Comparison of ENCODE assay signal across 16 cellular contexts in the genomic region with DNA sequence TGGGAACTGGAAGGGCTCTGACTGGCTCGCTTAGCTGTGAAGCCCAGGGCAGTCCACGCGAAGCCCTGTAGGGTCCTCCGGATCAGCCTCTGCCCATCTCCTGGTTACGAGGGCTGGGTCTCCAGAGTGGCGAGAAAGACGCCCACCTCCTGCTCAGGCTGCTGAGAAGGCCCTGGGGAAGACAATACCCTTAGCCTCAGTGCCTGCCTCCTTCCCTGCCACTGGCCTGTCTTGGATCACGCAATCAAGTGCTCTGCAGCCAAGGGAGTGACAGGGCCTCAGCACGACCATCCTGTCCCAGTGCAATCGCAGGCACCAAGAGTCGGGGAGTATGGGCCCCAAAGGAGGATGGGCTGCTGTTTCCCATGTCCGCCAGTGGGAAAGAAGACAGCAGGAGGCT.
DNase-seq lines count a peak whose midpoint lies in the region; ATAC-seq and TF ChIP-seq lines count a peak whose summit lies in the region.
"Had no signal": no experiment of that assay in that cellular context is flagged by ENCODE, and none has a peak within 500 bp of the region (broad histone marks: within the 10 kb centered on the region; RNA-seq: fewer than 3 reads in every experiment).

No MANE protein-coding gene starts in this region.

- no peaks in the 10 kb centered on the region for H3K36me3 Mint-ChIP-seq in chondrocyte (ENCODE audit: low read depth)
- H3K36me3 Mint-ChIP-seq in HFFc6 (ENCODE audit: low read depth) = no peaks in the 10 kb centered on the region
- H3K36me3 Mint-ChIP-seq: CD14-positive monocyte; CD8-positive, alpha-beta memory T cell had no signal

- intact Hi-C loops in IMR-90 (cut with micrococcal nuclease) = no loop called here

- H4K5ac ChIP-seq in IMR-90 (ENCODE audit: low read depth, low read length) = no peak overlapping the region

- H3K14ac ChIP-seq in IMR-90 (replicated peaks; ENCODE audit: low read depth, low read length) (no peak overlapping the region), neuronal stem cell (ENCODE audit: low read length) (no peak overlapping the region)

- peak overlapping the region in 7 of 11 experiments; percentile 62 to 83 (median 70); a peak in 10 of 22 replicates for H3K4me2 ChIP-seq in BLaER1 treated with 17β-estradiol and CSF1 and Interleukin-3, amounts not matched to agents 10 nM and 100 nM
- H3K4me2 ChIP-seq in IMR-90 (ENCODE audit: low read depth, low read length) (no peak overlapping the region), neuronal stem cell (ENCODE audit: insufficient read depth, low read length, poor library complexity, severe bottlenecking) (no peak overlapping the region)

- H3K18ac ChIP-seq in IMR-90 (ENCODE audit: low read depth, low read length) (no peak overlapping the region), neuronal stem cell (ENCODE audit: low read length) (no peak overlapping the region)

- peaks cover 9% of the 10 kb centered on the region; the same call in 1 of the 2 replicates for H3K9me1 ChIP-seq in IMR-90 (ENCODE audit: insufficient read depth, low read length)

- H3K36me3 ChIP-seq in BLaER1 treated with 17β-estradiol and CSF1 and Interleukin-3, amounts not matched to agents 10 nM and 100 nM = no peaks in the 10 kb centered on the region
- H3K36me3 ChIP-seq in IMR-90 (ENCODE audit: control insufficient read depth, insufficient read depth, low read length) = no peaks in the 10 kb centered on the region
- no peaks in the 10 kb centered on the region for H3K36me3 ChIP-seq in neuronal stem cell (replicated peaks in 1 of 2; ENCODE audit: control insufficient read depth in 2 of 2, insufficient read depth in 2 of 2, low read length in 2 of 2)

- no peak overlapping the region for H2BK12ac ChIP-seq in neuronal stem cell (ENCODE audit: low read length)

- no peak overlapping the region for H3K4me3 ChIP-seq in BLaER1 treated with 17β-estradiol and CSF1 and Interleukin-3, amounts not matched to agents 10 nM and 100 nM
- no peak overlapping the region for H3K4me3 ChIP-seq in IMR-90 (ENCODE audit: insufficient read depth, low read depth, low read length)
- no peak overlapping the region for H3K4me3 ChIP-seq in neuronal stem cell (ENCODE audit: low read length in 2 of 2)

- H3K56ac ChIP-seq in IMR-90 (ENCODE audit: extremely low read depth, insufficient read depth, low read length) = no peak overlapping the region

- peaks cover 42% of the 10 kb centered on the region for H3K4me1 Mint-ChIP-seq in chondrocyte (ENCODE audit: low read depth)
- H3K4me1 Mint-ChIP-seq in HFFc6 (ENCODE audit: low read depth) = no peaks in the 10 kb centered on the region
- H3K4me1 Mint-ChIP-seq: CD14-positive monocyte; CD8-positive, alpha-beta memory T cell had no signal

- H2BK20ac ChIP-seq in IMR-90 (ENCODE audit: low read depth, low read length) = no peak overlapping the region

- H3K9me3 Mint-ChIP-seq in chondrocyte (ENCODE audit: low read depth) (no peaks in the 10 kb centered on the region), HFFc6 (no peaks in the 10 kb centered on the region)
- H3K9me3 Mint-ChIP-seq: CD14-positive monocyte; CD4-positive, alpha-beta T cell; CD8-positive, alpha-beta memory T cell had no signal

- dilution Hi-C loops in IMR-90 (cut with HindIII; ENCODE audit: low sequenced_read_pairs, unreplicated experiment) = no loop called here

- H2BK5ac ChIP-seq in IMR-90 (ENCODE audit: low read depth, low read length, poor library complexity, severe bottlenecking) (no peak overlapping the region), neuronal stem cell (ENCODE audit: low read length) (no peak overlapping the region)

- in situ Hi-C loops in IMR-90 (cut with MboI; ENCODE audit: low sequenced_read_pairs) = no loop called here

- no peak overlapping the region for H3K23ac ChIP-seq in IMR-90 (ENCODE audit: low read depth, low read length)
- no peak overlapping the region for H3K23ac ChIP-seq in neuronal stem cell (ENCODE audit: low read depth, low read length, poor library complexity)

- peak overlapping the region; percentile 38 for H2AFZ ChIP-seq in IMR-90 (replicated peaks; ENCODE audit: low read length, poor library complexity)
- H2AFZ ChIP-seq in neuronal stem cell (ENCODE audit: low read length) = no peak overlapping the region

- peak overlapping the region; percentile 20 for H2AK9ac ChIP-seq in IMR-90 (replicated peaks; ENCODE audit: low read depth, low read length, poor library complexity)

- H3K9me3 ChIP-seq in BLaER1 treated with 17β-estradiol and CSF1 and Interleukin-3, amounts not matched to agents 10 nM and 100 nM (replicated peaks in 1 of 11) = no peaks in the 10 kb centered on the region
- H3K9me3 ChIP-seq in IMR-90 (ENCODE audit: control insufficient read depth, insufficient read depth, low read length) = no peaks in the 10 kb centered on the region
- H3K9me3 ChIP-seq in neuronal stem cell (replicated peaks in 1 of 2; ENCODE audit: control insufficient read depth in 2 of 2, insufficient read depth in 1 of 2, low read depth in 1 of 2, low read length in 2 of 2) = no peaks in the 10 kb centered on the region

- BruUV-seq in IMR-90 (replicated peaks; lab: Mats Ljungman, UMichigan) = no TSS peak

- H3K27me3 Mint-ChIP-seq in chondrocyte (ENCODE audit: low read depth) (peaks cover 21% of the 10 kb centered on the region), HFFc6 (ENCODE audit: insufficient read depth) (peaks cover 8% of the 10 kb centered on the region)

- H4K8ac ChIP-seq in IMR-90 (ENCODE audit: low read depth in 2 of 2, low read length in 2 of 2) (no peak overlapping the region), neuronal stem cell (ENCODE audit: low read depth, low read length) (no peak overlapping the region)

- peaks cover 0 to 4% (median 0%) of the 10 kb centered on the region in 11 experiments; a peak in 1 of 22 replicates for H4K20me1 ChIP-seq in BLaER1 treated with 17β-estradiol and CSF1 and Interleukin-3, amounts not matched to agents 10 nM and 100 nM
- no peaks in the 10 kb centered on the region for H4K20me1 ChIP-seq in IMR-90 (ENCODE audit: insufficient read depth, low read length)

- H3K4me1 ChIP-seq in BLaER1 treated with 17β-estradiol and CSF1 and Interleukin-3, amounts not matched to agents 10 nM and 100 nM = peaks cover 0 to 65% (median 23%) of the 10 kb centered on the region in 10 experiments; a peak in 16 of 20 replicates
- H3K4me1 ChIP-seq in IMR-90 (ENCODE audit: control insufficient read depth, insufficient read depth, low read length) (peaks cover 5% of the 10 kb centered on the region; the same call in 1 of the 2 replicates), neuronal stem cell (ENCODE audit: control insufficient read depth in 2 of 2, insufficient read depth in 1 of 2, low read depth in 1 of 2, low read length in 2 of 2) (peaks cover 0 to 4% of the 10 kb centered on the region in 2 donors)

- no peak for TF ChIP-seq RAD21 in IMR-90 (IDR thresholded peaks at IDR 0.05; ENCODE audit: low read length)

- no peaks in the 10 kb centered on the region for H3K27me3 ChIP-seq in BLaER1 treated with 17β-estradiol and CSF1 and Interleukin-3, amounts not matched to agents 10 nM and 100 nM
- H3K27me3 ChIP-seq in IMR-90 (ENCODE audit: control insufficient read depth, insufficient read depth, low read length) (peaks cover 22% of the 10 kb centered on the region), neuronal stem cell (ENCODE audit: control insufficient read depth in 3 of 3, insufficient read depth in 3 of 3, low read depth in 1 of 3, low read length in 3 of 3) (peaks cover 0 to 67% (median 6%) of the 10 kb centered on the region in 3 experiments)

- 88% methylated on average over 7 of the region's 12 CpGs; no CpG with 5 or more reads in 1 of the 2 experiments for WGBS in IMR-90 (ENCODE audit: extremely low coverage in 2 of 2, insufficient read length in 1 of 2), 2 experiments
- no CpG with 5 or more reads among the region's 12 CpGs for WGBS in neuronal stem cell (ENCODE audit: extremely low coverage in 2 of 2, insufficient read length in 2 of 2, insufficient replicate concordance in 1 of 2), 2 donors

- H2BK15ac ChIP-seq in IMR-90 (ENCODE audit: low read depth, low read length) (no peak overlapping the region), neuronal stem cell (ENCODE audit: low read length) (peak overlapping the region; percentile 5)

- H2AK5ac ChIP-seq in IMR-90 (ENCODE audit: low read depth, low read length) (no peak overlapping the region; the same call in 1 of the 2 replicates), neuronal stem cell (ENCODE audit: low read depth, low read length) (no peak overlapping the region)

- H3K27ac Mint-ChIP-seq in chondrocyte (ENCODE audit: unreplicated experiment) = no peak overlapping the region
- no peak overlapping the region for H3K27ac Mint-ChIP-seq in HFFc6
- H3K27ac Mint-ChIP-seq: CD4-positive, alpha-beta T cell; CD8-positive, alpha-beta memory T cell had no signal

- no peak for ATAC-seq in IMR-90 (ENCODE audit: low read depth)

- H3K4me3 Mint-ChIP-seq in chondrocyte (ENCODE audit: unreplicated experiment) (no peak overlapping the region), HFFc6 (no peak overlapping the region)
- H3K4me3 Mint-ChIP-seq: CD14-positive monocyte; CD4-positive, alpha-beta T cell; CD8-positive, alpha-beta memory T cell had no signal

- CTCF ChIA-PET in IMR-90 (lab: Yijun Ruan, JAX) = no interaction called here

- no peak for TF ChIP-seq POLR2A in IMR-90 (IDR thresholded peaks at IDR 0.05; ENCODE audit: low read depth, low read length)

- H4K91ac ChIP-seq in IMR-90 (ENCODE audit: insufficient read depth, low read depth, low read length) (no peak overlapping the region), neuronal stem cell (ENCODE audit: low read depth, low read length, poor library complexity) (no peak overlapping the region)

- H3K79me1 ChIP-seq in IMR-90 (ENCODE audit: low read depth in 1 of 2, low read length in 2 of 2) (no peaks in the 10 kb centered on the region), neuronal stem cell (ENCODE audit: low read depth, low read length) (no peaks in the 10 kb centered on the region)

- POLR2A ChIA-PET in IMR-90 (lab: Charles Lee; ENCODE audit: unreplicated experiment) = no interaction called here

- no peak overlapping the region for H3K27ac ChIP-seq in BLaER1 treated with 17β-estradiol and CSF1 and Interleukin-3, amounts not matched to agents 10 nM and 100 nM
- H3K27ac ChIP-seq in IMR-90 (ENCODE audit: insufficient read depth, low read length) = no peak overlapping the region
- H3K27ac ChIP-seq in neuronal stem cell (replicated peaks; ENCODE audit: low read length) = no peak overlapping the region

- TF ChIP-seq CTCF in IMR-90 (conservative IDR thresholded peaks at IDR 0.05; ENCODE audit: low read depth, low read length) (no peak), chondrocyte (IDR thresholded peaks at IDR 0.05) (no peak), HFFc6 (IDR thresholded peaks at IDR 0.05) (no peak)

- H3K9ac ChIP-seq in BLaER1 treated with 17β-estradiol and CSF1 and Interleukin-3, amounts not matched to agents 10 nM and 100 nM = no peak overlapping the region
- H3K9ac ChIP-seq in IMR-90 (ENCODE audit: low read depth, low read length) (no peak overlapping the region), neuronal stem cell (ENCODE audit: low read depth, low read length, poor library complexity) (no peak overlapping the region)

- H3K4ac ChIP-seq in IMR-90 (ENCODE audit: low read depth, low read length) (no peak overlapping the region), neuronal stem cell (ENCODE audit: low read length) (no peak overlapping the region)

- DNase-seq in IMR-90 (no peak), chondrocyte (ENCODE audit: low spot score) (peak; percentile 67), neuronal stem cell (ENCODE audit: low spot score) (no peak), HFFc6 (no peak), DMS79 (lab: John Stamatoyannopoulos, UW) (no peak), NCI-H1092 (lab: John Stamatoyannopoulos, UW) (no peak)
- DNase-seq: CD4-positive, alpha-beta T cell; CD8-positive, alpha-beta memory T cell; DMS 273 treated with DMSO at 0.1 percent for 48 hours; DMS79 treated with DMSO at 0.1 percent for 48 hours; GF-D8; GOT3; H7; HCEC 1CT had no signal

- H2BK120ac ChIP-seq in IMR-90 (ENCODE audit: low read depth, low read length) (no peak overlapping the region), neuronal stem cell (ENCODE audit: low read depth, low read length) (no peak overlapping the region)

Comparison
In these comparisons a context has a peak if more than half of its experiments do, and no peak if none do; other contexts are left out.
1. H3K4me2 ChIP-seq: peak in BLaER1 treated with 17β-estradiol and CSF1 and Interleukin-3, amounts not matched to agents 10 nM and 100 nM (7 of 11); none in IMR-90 (single experiment) and neuronal stem cell (single experiment).